In the genomic region with DNA sequence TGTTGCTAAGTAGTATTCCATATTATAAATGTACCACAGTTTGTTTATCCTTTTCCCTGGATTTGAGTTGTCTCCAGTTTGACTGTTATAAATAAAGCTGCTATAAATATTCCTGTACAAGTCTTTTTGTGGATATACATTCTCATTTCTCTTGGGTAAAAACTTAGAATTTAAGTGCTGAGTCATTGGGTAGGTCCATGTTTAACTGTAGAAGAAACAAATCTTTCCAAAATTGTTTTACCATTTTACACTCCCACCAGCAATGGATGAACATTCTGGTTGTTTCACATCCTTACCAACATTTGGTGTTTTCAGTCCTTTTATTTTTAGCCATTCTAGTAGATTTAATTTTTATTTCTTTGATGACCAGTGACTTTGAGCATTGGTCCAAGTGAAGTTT, we compare ENCODE assay signal across 16 cellular contexts.
DNase-seq lines count a peak whose midpoint lies in the region; ATAC-seq, FAIRE-seq and TF ChIP-seq lines count a peak whose summit lies in the region.
"Had no signal": no experiment of that assay in that cellular context is flagged by ENCODE, and none has a peak within 500 bp of the region (broad histone marks: within the 10 kb centered on the region; RNA-seq: fewer than 3 reads in every experiment).

No MANE protein-coding gene starts in this region.

- FAIRE-seq in HepG2 (lab: Jason Lieb, UNC), result no peak
- FAIRE-seq in K562 (lab: Jason Lieb, UNC), result no peak
- FAIRE-seq: GM12891, H54 had no signal

- H3K79me2 ChIP-seq in HepG2 (ENCODE audit: insufficient read depth, low read length) (no peaks in the 10 kb centered on the region), K562 (ENCODE audit: control insufficient read depth, insufficient read depth, low read length) (no peaks in the 10 kb centered on the region)

- H3K27ac Mint-ChIP-seq in stimulated activated naive B cell treated with anti-CD40 and anti-IgM and Interleukin-4, amounts not matched to agents 10 μg/mL and 1 μg/mL and 100 μg/mL, for 72 hours, result no peak overlapping the region
- H3K27ac Mint-ChIP-seq: B cell; CD4-positive, alpha-beta T cell had no signal

- no peaks in the 10 kb centered on the region for H3K9me3 Mint-ChIP-seq in stimulated activated naive B cell treated with anti-CD40 and anti-IgM and Interleukin-4, amounts not matched to agents 10 μg/mL and 1 μg/mL and 100 μg/mL, for 72 hours
- H3K9me3 Mint-ChIP-seq: CD4-positive, alpha-beta T cell had no signal

- POLR2A ChIA-PET in HepG2 (lab: Yijun Ruan, JAX) (no interaction called here), K562 (lab: Yijun Ruan, JAX) (no interaction called here)

- H3K4me1 ChIP-seq in HepG2 (ENCODE audit: insufficient read depth, low read length) (no peaks in the 10 kb centered on the region), right lobe of liver (no peaks in the 10 kb centered on the region), K562 (replicated peaks in 1 of 2; ENCODE audit: control insufficient read depth in 2 of 2, insufficient read depth in 2 of 2, low read length in 2 of 2) (peaks cover 0 to under 1% of the 10 kb centered on the region in 2 experiments; a peak in 1 of 5 replicates)

- intact Hi-C loops in HepG2 (cut with micrococcal nuclease; ENCODE audit: unreplicated experiment) (loop anchor here (10.0 kb wide), 1 partner anchor 116 kb away; no protein-coding TSS in a partner anchor), right lobe of liver (cut with DNase I) (no loop called here), K562 (cut with micrococcal nuclease) (loop anchor here (10.0 kb wide), 2 partner anchors 56 to 116 kb away; no protein-coding TSS in a partner anchor)

- H3K9me3 ChIP-seq in HepG2 (ENCODE audit: low read length) (no peaks in the 10 kb centered on the region), right lobe of liver (no peaks in the 10 kb centered on the region), K562 (replicated peaks; ENCODE audit: control insufficient read depth, insufficient read depth, low read depth, low read length) (no peaks in the 10 kb centered on the region)

- TF ChIP-seq POLR2A in HepG2 (IDR thresholded peaks at IDR 0.05; ENCODE audit: insufficient read depth in 1 of 2, low read depth in 2 of 2, low read length in 2 of 2), result no peak
- no peak for TF ChIP-seq POLR2A in right lobe of liver (IDR thresholded peaks at IDR 0.05)
- no peak for TF ChIP-seq POLR2A in K562 (conservative IDR thresholded peaks at IDR 0.05)

- H3K4me3 ChIP-seq in HepG2 (replicated peaks in 1 of 3; ENCODE audit: insufficient read depth in 1 of 3, low read depth in 2 of 3, low read length in 3 of 3) (no peak overlapping the region), right lobe of liver (no peak overlapping the region), K562 (no peak overlapping the region)

- H3K9me1 ChIP-seq in K562 (ENCODE audit: control insufficient read depth, insufficient read depth, low read length), result no peaks in the 10 kb centered on the region

- 0 out of 2 replicates have a peak, but pooled peaks cover 3% of the 10 kb centered on the region for H4K20me1 ChIP-seq in HepG2 (ENCODE audit: insufficient read depth, low read length)
- no peaks in the 10 kb centered on the region for H4K20me1 ChIP-seq in K562 (replicated peaks; ENCODE audit: control insufficient read depth, insufficient read depth, low read length)

- in situ Hi-C loops in HepG2 (cut with HindIII; ENCODE audit: extremely low pct_ligation_motif_present, low pct_unique_long_range_greater_than_20kb) (no loop called here), K562 (cut with MboI) (no loop called here)

- CTCF ChIA-PET in HepG2 (lab: Yijun Ruan, JAX; ENCODE audit: low intra/inter-chr PET ratio, low total read pairs), result interaction anchor here (1.1 kb wide), 1 partner anchor 23 kb away, joined by 3 read pairs; no protein-coding TSS in a partner anchor
- CTCF ChIA-PET in K562 (lab: Yijun Ruan, JAX; ENCODE audit: low intra/inter-chr PET ratio), result no interaction called here

- H3K4me2 ChIP-seq in HepG2 (ENCODE audit: low read depth, low read length), result no peak overlapping the region
- no peak overlapping the region for H3K4me2 ChIP-seq in K562 (ENCODE audit: insufficient read depth, low read length)

- DNase-seq in HepG2 (ENCODE audit: low spot score) (no peak), right lobe of liver (no peak), K562 (ENCODE audit: extremely low read depth in 1 of 4, low spot score in 3 of 4) (no peak), inferior parietal cortex (ENCODE audit: extremely low spot score) (peak; percentile 32), GM03348 (ENCODE audit: low spot score) (no peak)
- no peak for DNase-seq in stimulated activated naive B cell treated with anti-CD40 and anti-IgM and Interleukin-4, amounts not matched to agents 10 μg/mL and 1 μg/mL and 100 μg/mL, for 72 hours
- DNase-seq: 8988T; C1 segment of cervical spinal cord; Calu3; CD4-positive, alpha-beta T cell; DMS 273 treated with DMSO at 0.1 percent for 48 hours had no signal

- H2AFZ ChIP-seq in HepG2 (ENCODE audit: low read length) (no peak overlapping the region), K562 (ENCODE audit: low read depth, low read length) (no peak overlapping the region)

- H3K27me3 Mint-ChIP-seq in stimulated activated naive B cell treated with anti-CD40 and anti-IgM and Interleukin-4, amounts not matched to agents 10 μg/mL and 1 μg/mL and 100 μg/mL, for 72 hours, result peaks cover 13 to 38% of the 10 kb centered on the region in 2 donors

- no peak for TF ChIP-seq RAD21 in HepG2 (CRISPR knock-in tag; IDR thresholded peaks at IDR 0.05)
- TF ChIP-seq RAD21 in K562 (CRISPR knock-in tag; conservative IDR thresholded peaks at IDR 0.05 in 1 of 2, IDR thresholded peaks at IDR 0.05 in 1 of 2), result no peak

- TF ChIP-seq EP300 in HepG2 (IDR thresholded peaks at IDR 0.05; ENCODE audit: low read depth in 2 of 2, low read length in 2 of 2) (no peak), HepG2 (CRISPR knock-in tag; IDR thresholded peaks at IDR 0.05; ENCODE audit: borderline replicate concordance) (no peak), K562 (IDR thresholded peaks at IDR 0.05; ENCODE audit: low read length) (no peak)

- H3K36me3 ChIP-seq in HepG2 (replicated peaks in 1 of 2; ENCODE audit: control insufficient read depth in 1 of 2, insufficient read depth in 2 of 2, low read length in 2 of 2), result no peaks in the 10 kb centered on the region
- no peaks in the 10 kb centered on the region for H3K36me3 ChIP-seq in right lobe of liver
- no peaks in the 10 kb centered on the region for H3K36me3 ChIP-seq in K562 (ENCODE audit: control insufficient read depth, insufficient read depth, low read length)

- no peak overlapping the region for H3K4me3 Mint-ChIP-seq in stimulated activated naive B cell treated with anti-CD40 and anti-IgM and Interleukin-4, amounts not matched to agents 10 μg/mL and 1 μg/mL and 100 μg/mL, for 72 hours
- H3K4me3 Mint-ChIP-seq: B cell; CD4-positive, alpha-beta T cell had no signal

- ATAC-seq in HepG2 (no peak), right lobe of liver (no peak), K562 (no peak), HG02623 (IDR thresholded peaks at IDR 0.05; ENCODE audit: unreplicated experiment) (no peak)
- no peak for ATAC-seq in stimulated activated naive B cell treated with anti-CD40 and anti-IgM and Interleukin-4, amounts not matched to agents 10 μg/mL and 1 μg/mL and 100 μg/mL, for 72 hours (replicated peaks)
- ATAC-seq: HCT116 had no signal

- no TSS peak for BruUV-seq in HepG2 (replicated peaks; lab: Mats Ljungman, UMichigan)
- BruUV-seq in K562 (replicated peaks; lab: Mats Ljungman, UMichigan), result no TSS peak

- H3K9ac ChIP-seq in HepG2 (ENCODE audit: insufficient read depth, low read depth, low read length), result no peak overlapping the region
- no peak overlapping the region for H3K9ac ChIP-seq in K562 (ENCODE audit: insufficient read depth in 1 of 2, low read depth in 2 of 2, low read length in 2 of 2)

- peaks cover 5 to 9% of the 10 kb centered on the region in 2 donors for H3K4me1 Mint-ChIP-seq in stimulated activated naive B cell treated with anti-CD40 and anti-IgM and Interleukin-4, amounts not matched to agents 10 μg/mL and 1 μg/mL and 100 μg/mL, for 72 hours
- H3K4me1 Mint-ChIP-seq: B cell had no signal

- no peaks in the 10 kb centered on the region for H3K36me3 Mint-ChIP-seq in stimulated activated naive B cell treated with anti-CD40 and anti-IgM and Interleukin-4, amounts not matched to agents 10 μg/mL and 1 μg/mL and 100 μg/mL, for 72 hours

- H3K27ac ChIP-seq in HepG2 (ENCODE audit: extremely low read length, insufficient read depth, low read length), result no peak overlapping the region
- H3K27ac ChIP-seq in right lobe of liver, result no peak overlapping the region
- H3K27ac ChIP-seq in K562 (ENCODE audit: extremely low read depth, low read depth, low read length), result no peak overlapping the region

- no peak for TF ChIP-seq CTCF in HepG2 (CRISPR knock-in tag; IDR thresholded peaks at IDR 0.05)
- TF ChIP-seq CTCF in right lobe of liver (IDR thresholded peaks at IDR 0.05), result no peak
- TF ChIP-seq CTCF in K562 (IDR thresholded peaks at IDR 0.05 in 2 of 3, conservative IDR thresholded peaks at IDR 0.05 in 1 of 3; ENCODE audit: insufficient read depth in 2 of 3, low read depth in 1 of 3, low read length in 3 of 3), result no peak

- H3K27me3 ChIP-seq in HepG2 (ENCODE audit: control insufficient read depth in 1 of 2, insufficient read depth in 2 of 2, low read length in 2 of 2) (no peaks in the 10 kb centered on the region), right lobe of liver (no peaks in the 10 kb centered on the region), K562 (ENCODE audit: control insufficient read depth in 2 of 2, insufficient read depth in 2 of 2, low read length in 2 of 2) (peaks cover 3 to 14% of the 10 kb centered on the region in 2 experiments; a peak in 2 of 5 replicates)

TF ChIP-seq in HepG2, 621 proteins besides CTCF, POLR2A, EP300 and RAD21 (continues in another document):
- TF ChIP-seq ZKSCAN8 (CRISPR knock-in tag; IDR thresholded peaks at IDR 0.05; ENCODE audit: borderline replicate concordance) (no peak), NFE2L2 (IDR thresholded peaks at IDR 0.05; ENCODE audit: low read length) (peak; percentile 82), RBFOX2 (IDR thresholded peaks at IDR 0.05; ENCODE audit: low read depth, low read length) (no peak), ZNF326 (CRISPR knock-in tag; IDR thresholded peaks at IDR 0.05; ENCODE audit: borderline replicate concordance) (no peak)

TF ChIP-seq in K562, 482 proteins besides CTCF, POLR2A, EP300 and RAD21 (continues in another document):
- TF ChIP-seq MAFF (IDR thresholded peaks at IDR 0.05; ENCODE audit: low read length) (peak; percentile 61), ZNF766 (CRISPR knock-in tag; conservative IDR thresholded peaks at IDR 0.05) (no peak), ZNF12 (CRISPR knock-in tag; IDR thresholded peaks at IDR 0.05) (no peak), ZNF551 (CRISPR knock-in tag; IDR thresholded peaks at IDR 0.05) (no peak)
- TF ChIP-seq, protein P1, sequence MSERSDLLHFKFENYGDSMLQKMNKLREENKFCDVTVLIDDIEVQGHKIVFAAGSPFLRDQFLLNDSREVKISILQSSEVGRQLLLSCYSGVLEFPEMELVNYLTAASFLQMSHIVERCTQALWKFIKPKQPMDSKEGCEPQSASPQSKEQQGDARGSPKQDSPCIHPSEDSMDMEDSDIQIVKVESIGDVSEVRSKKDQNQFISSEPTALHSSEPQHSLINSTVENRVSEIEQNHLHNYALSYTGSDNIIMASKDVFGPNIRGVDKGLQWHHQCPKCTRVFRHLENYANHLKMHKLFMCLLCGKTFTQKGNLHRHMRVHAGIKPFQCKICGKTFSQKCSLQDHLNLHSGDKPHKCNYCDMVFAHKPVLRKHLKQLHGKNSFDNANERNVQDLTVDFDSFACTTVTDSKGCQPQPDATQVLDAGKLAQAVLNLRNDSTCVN (CRISPR knock-in tag; IDR thresholded peaks at IDR 0.05), result no peak

Comparison
In these comparisons a context has a peak if more than half of its experiments do, and no peak if none do; other contexts are left out.
1. intact Hi-C loops: an anchor here in HepG2 (10.0 kb wide) and K562 (10.0 kb wide); none called in right lobe of liver.